1 cellular context compared by ENCODE assay signal in the genomic region with DNA sequence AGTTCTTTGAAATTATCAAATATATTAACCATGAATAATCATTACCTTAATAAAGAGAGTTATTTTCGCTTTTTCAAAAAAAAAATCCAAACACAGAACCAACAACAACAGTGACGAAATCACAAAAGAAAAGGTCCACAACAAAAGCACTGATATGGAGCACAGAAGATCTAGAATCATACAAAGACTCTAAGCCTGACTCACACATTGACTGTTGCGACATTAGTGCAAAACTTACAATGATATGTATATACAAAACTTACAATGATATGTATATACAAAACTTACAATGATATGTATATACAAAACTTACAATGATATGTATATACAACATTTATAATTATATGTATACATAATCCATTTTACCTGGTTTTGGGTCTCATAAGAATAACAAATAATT.
TF ChIP-seq lines count a peak whose summit lies in the region.

No MANE protein-coding gene starts in this region.

TF ChIP-seq in GM23338, 12 proteins besides CTCF, POLR2A, EP300 and RAD21:
- TF ChIP-seq EZH2phosphoT487 (IDR thresholded peaks at IDR 0.05; ENCODE audit: unreplicated experiment) (no peak), POLR2AphosphoS5 (IDR thresholded peaks at IDR 0.05; ENCODE audit: low read depth) (no peak), STAT1 (IDR thresholded peaks at IDR 0.05; ENCODE audit: unreplicated experiment) (no peak), NANOG (IDR thresholded peaks at IDR 0.05; ENCODE audit: borderline replicate concordance) (no peak), ZNF331 (CRISPR knock-in tag; IDR thresholded peaks at IDR 0.05; ENCODE audit: low read depth) (no peak), EZH2 (IDR thresholded peaks at IDR 0.05; ENCODE audit: low read depth, unreplicated experiment) (no peak), JUNB (IDR thresholded peaks at IDR 0.05; ENCODE audit: unreplicated experiment) (no peak), ETS1 (IDR thresholded peaks at IDR 0.05) (no peak), ZNF114 (CRISPR knock-in tag; IDR thresholded peaks at IDR 0.05) (no peak), CREB1 (CRISPR knock-in tag; IDR thresholded peaks at IDR 0.05; ENCODE audit: low read depth) (no peak)
- TF ChIP-seq, protein P1, sequence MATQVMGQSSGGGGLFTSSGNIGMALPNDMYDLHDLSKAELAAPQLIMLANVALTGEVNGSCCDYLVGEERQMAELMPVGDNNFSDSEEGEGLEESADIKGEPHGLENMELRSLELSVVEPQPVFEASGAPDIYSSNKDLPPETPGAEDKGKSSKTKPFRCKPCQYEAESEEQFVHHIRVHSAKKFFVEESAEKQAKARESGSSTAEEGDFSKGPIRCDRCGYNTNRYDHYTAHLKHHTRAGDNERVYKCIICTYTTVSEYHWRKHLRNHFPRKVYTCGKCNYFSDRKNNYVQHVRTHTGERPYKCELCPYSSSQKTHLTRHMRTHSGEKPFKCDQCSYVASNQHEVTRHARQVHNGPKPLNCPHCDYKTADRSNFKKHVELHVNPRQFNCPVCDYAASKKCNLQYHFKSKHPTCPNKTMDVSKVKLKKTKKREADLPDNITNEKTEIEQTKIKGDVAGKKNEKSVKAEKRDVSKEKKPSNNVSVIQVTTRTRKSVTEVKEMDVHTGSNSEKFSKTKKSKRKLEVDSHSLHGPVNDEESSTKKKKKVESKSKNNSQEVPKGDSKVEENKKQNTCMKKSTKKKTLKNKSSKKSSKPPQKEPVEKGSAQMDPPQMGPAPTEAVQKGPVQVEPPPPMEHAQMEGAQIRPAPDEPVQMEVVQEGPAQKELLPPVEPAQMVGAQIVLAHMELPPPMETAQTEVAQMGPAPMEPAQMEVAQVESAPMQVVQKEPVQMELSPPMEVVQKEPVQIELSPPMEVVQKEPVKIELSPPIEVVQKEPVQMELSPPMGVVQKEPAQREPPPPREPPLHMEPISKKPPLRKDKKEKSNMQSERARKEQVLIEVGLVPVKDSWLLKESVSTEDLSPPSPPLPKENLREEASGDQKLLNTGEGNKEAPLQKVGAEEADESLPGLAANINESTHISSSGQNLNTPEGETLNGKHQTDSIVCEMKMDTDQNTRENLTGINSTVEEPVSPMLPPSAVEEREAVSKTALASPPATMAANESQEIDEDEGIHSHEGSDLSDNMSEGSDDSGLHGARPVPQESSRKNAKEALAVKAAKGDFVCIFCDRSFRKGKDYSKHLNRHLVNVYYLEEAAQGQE (IDR thresholded peaks at IDR 0.05; ENCODE audit: unreplicated experiment): no peak
- TF ChIP-seq, protein P2, sequence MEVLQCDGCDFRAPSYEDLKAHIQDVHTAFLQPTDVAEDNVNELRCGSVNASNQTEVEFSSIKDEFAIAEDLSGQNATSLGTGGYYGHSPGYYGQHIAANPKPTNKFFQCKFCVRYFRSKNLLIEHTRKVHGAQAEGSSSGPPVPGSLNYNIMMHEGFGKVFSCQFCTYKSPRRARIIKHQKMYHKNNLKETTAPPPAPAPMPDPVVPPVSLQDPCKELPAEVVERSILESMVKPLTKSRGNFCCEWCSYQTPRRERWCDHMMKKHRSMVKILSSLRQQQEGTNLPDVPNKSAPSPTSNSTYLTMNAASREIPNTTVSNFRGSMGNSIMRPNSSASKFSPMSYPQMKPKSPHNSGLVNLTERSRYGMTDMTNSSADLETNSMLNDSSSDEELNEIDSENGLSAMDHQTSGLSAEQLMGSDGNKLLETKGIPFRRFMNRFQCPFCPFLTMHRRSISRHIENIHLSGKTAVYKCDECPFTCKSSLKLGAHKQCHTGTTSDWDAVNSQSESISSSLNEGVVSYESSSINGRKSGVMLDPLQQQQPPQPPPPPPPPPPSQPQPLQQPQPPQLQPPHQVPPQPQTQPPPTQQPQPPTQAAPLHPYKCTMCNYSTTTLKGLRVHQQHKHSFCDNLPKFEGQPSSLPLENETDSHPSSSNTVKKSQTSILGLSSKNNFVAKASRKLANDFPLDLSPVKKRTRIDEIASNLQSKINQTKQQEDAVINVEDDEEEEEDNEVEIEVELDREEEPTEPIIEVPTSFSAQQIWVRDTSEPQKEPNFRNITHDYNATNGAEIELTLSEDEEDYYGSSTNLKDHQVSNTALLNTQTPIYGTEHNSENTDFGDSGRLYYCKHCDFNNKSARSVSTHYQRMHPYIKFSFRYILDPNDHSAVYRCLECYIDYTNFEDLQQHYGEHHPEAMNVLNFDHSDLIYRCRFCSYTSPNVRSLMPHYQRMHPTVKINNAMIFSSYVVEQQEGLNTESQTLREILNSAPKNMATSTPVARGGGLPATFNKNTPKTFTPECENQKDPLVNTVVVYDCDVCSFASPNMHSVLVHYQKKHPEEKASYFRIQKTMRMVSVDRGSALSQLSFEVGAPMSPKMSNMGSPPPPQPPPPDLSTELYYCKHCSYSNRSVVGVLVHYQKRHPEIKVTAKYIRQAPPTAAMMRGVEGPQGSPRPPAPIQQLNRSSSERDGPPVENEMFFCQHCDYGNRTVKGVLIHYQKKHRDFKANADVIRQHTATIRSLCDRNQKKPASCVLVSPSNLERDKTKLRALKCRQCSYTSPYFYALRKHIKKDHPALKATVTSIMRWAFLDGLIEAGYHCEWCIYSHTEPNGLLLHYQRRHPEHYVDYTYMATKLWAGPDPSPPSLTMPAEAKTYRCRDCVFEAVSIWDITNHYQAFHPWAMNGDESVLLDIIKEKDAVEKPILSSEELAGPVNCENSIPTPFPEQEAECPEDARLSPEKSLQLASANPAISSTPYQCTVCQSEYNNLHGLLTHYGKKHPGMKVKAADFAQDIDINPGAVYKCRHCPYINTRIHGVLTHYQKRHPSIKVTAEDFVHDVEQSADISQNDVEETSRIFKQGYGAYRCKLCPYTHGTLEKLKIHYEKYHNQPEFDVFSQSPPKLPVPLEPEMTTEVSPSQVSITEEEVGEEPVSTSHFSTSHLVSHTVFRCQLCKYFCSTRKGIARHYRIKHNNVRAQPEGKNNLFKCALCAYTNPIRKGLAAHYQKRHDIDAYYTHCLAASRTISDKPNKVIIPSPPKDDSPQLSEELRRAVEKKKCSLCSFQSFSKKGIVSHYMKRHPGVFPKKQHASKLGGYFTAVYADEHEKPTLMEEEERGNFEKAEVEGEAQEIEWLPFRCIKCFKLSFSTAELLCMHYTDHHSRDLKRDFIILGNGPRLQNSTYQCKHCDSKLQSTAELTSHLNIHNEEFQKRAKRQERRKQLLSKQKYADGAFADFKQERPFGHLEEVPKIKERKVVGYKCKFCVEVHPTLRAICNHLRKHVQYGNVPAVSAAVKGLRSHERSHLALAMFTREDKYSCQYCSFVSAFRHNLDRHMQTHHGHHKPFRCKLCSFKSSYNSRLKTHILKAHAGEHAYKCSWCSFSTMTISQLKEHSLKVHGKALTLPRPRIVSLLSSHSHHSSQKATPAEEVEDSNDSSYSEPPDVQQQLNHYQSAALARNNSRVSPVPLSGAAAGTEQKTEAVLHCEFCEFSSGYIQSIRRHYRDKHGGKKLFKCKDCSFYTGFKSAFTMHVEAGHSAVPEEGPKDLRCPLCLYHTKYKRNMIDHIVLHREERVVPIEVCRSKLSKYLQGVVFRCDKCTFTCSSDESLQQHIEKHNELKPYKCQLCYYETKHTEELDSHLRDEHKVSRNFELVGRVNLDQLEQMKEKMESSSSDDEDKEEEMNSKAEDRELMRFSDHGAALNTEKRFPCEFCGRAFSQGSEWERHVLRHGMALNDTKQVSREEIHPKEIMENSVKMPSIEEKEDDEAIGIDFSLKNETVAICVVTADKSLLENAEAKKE (CRISPR knock-in tag; IDR thresholded peaks at IDR 0.05): no peak
